9 cellular contexts compared by ENCODE assay signal in genomic region chr5:140725799-140726471, GRCh38. TPM values are rescaled to one million over a fixed set of nuclear protein-coding genes. Genes with fewer than 3 reads are reported as not detected.
DNase-seq lines count a peak whose midpoint lies in the region; ATAC-seq and TF ChIP-seq lines count a peak whose summit lies in the region.
"Had no signal": no experiment of that assay in that cellular context is flagged by ENCODE, and none has a peak within 500 bp of the region (broad histone marks: within the 10 kb centered on the region; RNA-seq: fewer than 3 reads in every experiment).

No MANE protein-coding gene starts in this region.

- H3K27ac ChIP-seq in sigmoid colon: no peak overlapping the region
- no peak overlapping the region for H3K27ac ChIP-seq in esophagus squamous epithelium

- ATAC-seq in HG03378 (IDR thresholded peaks at IDR 0.05; ENCODE audit: unreplicated experiment) (peak; percentile 94), left cardiac atrium (peak; percentile 72 to 97)

- H3K4me1 ChIP-seq in sigmoid colon (no peaks in the 10 kb centered on the region), esophagus squamous epithelium (peaks cover 0 to 6% (median 0%) of the 10 kb centered on the region in 3 donors)
- H3K4me1 ChIP-seq: HAP-1 had no signal

- CTCF ChIA-PET in activated naive CD4-positive, alpha-beta T cell treated with anti-CD3 and anti-CD28 coated beads for 36 hours (lab: Charles Lee): interaction anchor here (0.6 to 1.2 kb wide), 3 partner anchors 353 to 487 kb away, joined by 3 to 8 read pairs (median 4); no protein-coding TSS in a partner anchor

- 10 to 16% methylated on average over 23 of the region's 23 CpGs for WGBS in sigmoid colon, 2 donors
- WGBS in esophagus squamous epithelium, 2 donors: 10 to 14% methylated on average over 19 to 23 of the region's 23 CpGs

- peak overlapping the region; percentile 81 for H3K27ac Mint-ChIP-seq in activated naive CD4-positive, alpha-beta T cell treated with anti-CD3 and anti-CD28 coated beads for 36 hours

- H3K4me3 Mint-ChIP-seq in activated naive CD4-positive, alpha-beta T cell treated with anti-CD3 and anti-CD28 coated beads for 36 hours: peak overlapping the region; percentile 69

- peak overlapping the region; percentile 59 for H3K4me3 ChIP-seq in AG10803 (ENCODE audit: low read length)
- H3K4me3 ChIP-seq in sigmoid colon: no peak overlapping the region
- peak overlapping the region in 1 of 4 donors; percentile 39 for H3K4me3 ChIP-seq in esophagus squamous epithelium
- H3K4me3 ChIP-seq: HAP-1 had no signal

- no peaks in the 10 kb centered on the region for H3K9me3 Mint-ChIP-seq in activated naive CD4-positive, alpha-beta T cell treated with anti-CD3 and anti-CD28 coated beads for 36 hours

- no peak for TF ChIP-seq CTCF in AG10803 (conservative IDR thresholded peaks at IDR 0.05; ENCODE audit: low read length)
- TF ChIP-seq CTCF in sigmoid colon (IDR thresholded peaks at IDR 0.05): no peak
- no peak for TF ChIP-seq CTCF in esophagus squamous epithelium (IDR thresholded peaks at IDR 0.05)

- peaks cover 0 to 13% (median 0%) of the 10 kb centered on the region in 3 donors for H3K27me3 ChIP-seq in sigmoid colon
- H3K27me3 ChIP-seq in esophagus squamous epithelium: peaks cover 0 to 30% (median 0%) of the 10 kb centered on the region in 4 donors

- H3K36me3 ChIP-seq in sigmoid colon (no peaks in the 10 kb centered on the region), esophagus squamous epithelium (no peaks in the 10 kb centered on the region)
- H3K36me3 ChIP-seq: HAP-1 had no signal

- H3K9me3 ChIP-seq in sigmoid colon: no peaks in the 10 kb centered on the region
- H3K9me3 ChIP-seq in esophagus squamous epithelium: no peaks in the 10 kb centered on the region
- H3K9me3 ChIP-seq: HAP-1 had no signal

- no peaks in the 10 kb centered on the region for H3K36me3 Mint-ChIP-seq in activated naive CD4-positive, alpha-beta T cell treated with anti-CD3 and anti-CD28 coated beads for 36 hours (ENCODE audit: low read depth)

- intact Hi-C loops in activated naive CD4-positive, alpha-beta T cell treated with anti-CD3 and anti-CD28 coated beads for 36 hours (cut with micrococcal nuclease): loop anchor here (1.0 kb wide), 1 partner anchor 15 kb away; no protein-coding TSS in a partner anchor
- intact Hi-C loops in left cardiac atrium (cut with DNase I): no loop called here
- intact Hi-C loops in sigmoid colon (cut with DNase I): no loop called here
- intact Hi-C loops in esophagus squamous epithelium (cut with DNase I): no loop called here

- H3K27me3 Mint-ChIP-seq in activated naive CD4-positive, alpha-beta T cell treated with anti-CD3 and anti-CD28 coated beads for 36 hours (ENCODE audit: low read depth): peaks cover 31% of the 10 kb centered on the region

- no peak for TF ChIP-seq EP300 in sigmoid colon (IDR thresholded peaks at IDR 0.05)

- H3K4me1 Mint-ChIP-seq in activated naive CD4-positive, alpha-beta T cell treated with anti-CD3 and anti-CD28 coated beads for 36 hours (ENCODE audit: low read depth): peaks cover 6% of the 10 kb centered on the region

- no peak for TF ChIP-seq POLR2A in sigmoid colon (IDR thresholded peaks at IDR 0.05)
- TF ChIP-seq POLR2A in esophagus squamous epithelium (IDR thresholded peaks at IDR 0.05): no peak

- DNase-seq in AG10803 (ENCODE audit: low read depth) (peak; percentile 89), GM19240 (ENCODE audit: insufficient read length, low spot score) (peak; percentile 24), SHP77 treated with DMSO at 0.1 percent for 48 hours (lab: John Stamatoyannopoulos, UW) (peak; percentile 78), left cardiac atrium (peak; percentile 47), sigmoid colon (peak; percentile 67), esophagus squamous epithelium (lab: John Stamatoyannopoulos, UW) (no peak)
- DNase-seq in activated naive CD4-positive, alpha-beta T cell treated with anti-CD3 and anti-CD28 coated beads for 36 hours: peak; percentile 90

RNA-seq across cellular contexts. Expression of gene ZMAT2, which starts 25.7 kb away (rescaled TPM):
- 10 to 100 TPM; 52.9 to 58.8 TPM for total RNA-seq in activated naive CD4-positive, alpha-beta T cell treated with anti-CD3 and anti-CD28 coated beads for 36 hours
- total RNA-seq in left cardiac atrium (10 to 100 TPM; 34.0 to 36.8 TPM), sigmoid colon (10 to 100 TPM; 28.0 to 46.0 (median 36.9) TPM), esophagus squamous epithelium (10 to 100 TPM; 25.2 to 52.4 (median 41.3) TPM)
- 10 to 100 TPM; 74.5 to 97.9 (median 87.2) TPM for polyA plus RNA-seq in sigmoid colon

RNA-seq across cellular contexts. Expression of gene HARS2, which starts 34.7 kb away (rescaled TPM):
- total RNA-seq in activated naive CD4-positive, alpha-beta T cell treated with anti-CD3 and anti-CD28 coated beads for 36 hours: 10 to 100 TPM; 27.4 to 29.3 TPM
- total RNA-seq in left cardiac atrium: 10 to 100 TPM; 19.2 TPM
- total RNA-seq in sigmoid colon: 10 to 100 TPM; 18.2 to 19.4 (median 18.9) TPM
- polyA plus RNA-seq in sigmoid colon: 10 to 100 TPM; 26.4 to 34.7 (median 29.0) TPM
- 10 to 100 TPM; 13.3 to 24.2 (median 22.8) TPM for total RNA-seq in esophagus squamous epithelium

RNA-seq across cellular contexts. Expression of gene HARS1, which starts 34.8 kb away (rescaled TPM):
- total RNA-seq in activated naive CD4-positive, alpha-beta T cell treated with anti-CD3 and anti-CD28 coated beads for 36 hours: 10 to 100 TPM; 69.0 to 74.8 TPM
- 10 to 100 TPM; 35.3 to 46.5 TPM for total RNA-seq in left cardiac atrium
- total RNA-seq in sigmoid colon: 10 to 100 TPM; 35.2 to 54.2 (median 43.5) TPM
- polyA plus RNA-seq in sigmoid colon: 10 to 100 TPM; 35.4 to 60.2 (median 39.8) TPM
- 10 to 100 TPM; 44.3 to 74.0 (median 62.9) TPM for total RNA-seq in esophagus squamous epithelium

RNA-seq across cellular contexts. Expression of gene DND1, which starts 52.6 kb away (rescaled TPM):
- 1 to 10 TPM; 1.7 to 1.9 TPM for total RNA-seq in activated naive CD4-positive, alpha-beta T cell treated with anti-CD3 and anti-CD28 coated beads for 36 hours
- total RNA-seq in left cardiac atrium (under 1 TPM; 0.35 to 0.44 TPM), sigmoid colon (under 1 TPM in 2 of 4 donors, not detected in 2; 0.36 to 0.95 TPM), esophagus squamous epithelium (under 1 TPM in 2 of 4 donors, not detected in 2; 0.19 to 0.75 TPM)
- 1 to 10 TPM in 1 of 3 donors, under 1 TPM in 2; 0.60 to 2.4 (median 0.69) TPM for polyA plus RNA-seq in sigmoid colon
